ENCODE assay signal across 16 cellular contexts in genomic region chr7:73980206-73980605, GRCh38. TPM values are rescaled to one million over a fixed set of nuclear protein-coding genes. Genes with fewer than 3 reads are reported as not detected.
"Had no signal": no experiment of that assay in that cellular context is flagged by ENCODE, and none has a peak within 500 bp of the region (broad histone marks: within the 10 kb centered on the region; RNA-seq: fewer than 3 reads in every experiment).

No MANE protein-coding gene starts in this region.

- H3K36me3 Mint-ChIP-seq: activated naive CD8-positive, alpha-beta T cell; type B pancreatic cell had no signal

- DNase-seq: activated CD4-positive, alpha-beta T cell treated with anti-CD3 and anti-CD28 coated beads, Interleukin-2, amount 50 U/mL, for 48 hours; amniotic stem cell; foreskin melanocyte; glutamatergic neuron; hippocampal formation; islet precursor cell; midbrain; nephron progenitor cell; occipital lobe; retina; stimulated activated CD4-positive, alpha-beta T cell treated with anti-CD3 and anti-CD28 coated beads, Interleukin-2, amount 100 ng/mL, for 24 hours; T-helper 17 cell had no signal

- H3K4me1 Mint-ChIP-seq: T-helper 17 cell had no signal

- H3K4me3 Mint-ChIP-seq: activated naive CD8-positive, alpha-beta T cell; nephron progenitor cell; stimulated activated naive CD8-positive, alpha-beta T cell treated with anti-CD3 and anti-CD28 coated beads, Interleukin-15, Interleukin-2, amounts not matched to agents 100 ng/mL and 50 ng/mL, for 24 hours; T-helper 17 cell; type B pancreatic cell had no signal

- H3K27ac Mint-ChIP-seq: activated naive CD8-positive, alpha-beta T cell; nephron progenitor cell; stimulated activated naive CD8-positive, alpha-beta T cell treated with anti-CD3 and anti-CD28 coated beads, Interleukin-15, Interleukin-2, amounts not matched to agents 100 ng/mL and 50 ng/mL, for 24 hours; T-helper 17 cell; type B pancreatic cell had no signal

- H3K9me3 Mint-ChIP-seq: nephron progenitor cell; stimulated activated naive CD8-positive, alpha-beta T cell treated with anti-CD3 and anti-CD28 coated beads, Interleukin-15, Interleukin-2, amounts not matched to agents 100 ng/mL and 50 ng/mL, for 24 hours; type B pancreatic cell had no signal

- ATAC-seq: left lobe of liver, T-helper 17 cell had no signal

RNA-seq across cellular contexts. Expression of gene ELN, which starts 47.8 kb away (rescaled TPM):
- total RNA-seq: T-helper 17 cell had no signal
